8 cellular contexts compared by ENCODE assay signal in the genomic region with DNA sequence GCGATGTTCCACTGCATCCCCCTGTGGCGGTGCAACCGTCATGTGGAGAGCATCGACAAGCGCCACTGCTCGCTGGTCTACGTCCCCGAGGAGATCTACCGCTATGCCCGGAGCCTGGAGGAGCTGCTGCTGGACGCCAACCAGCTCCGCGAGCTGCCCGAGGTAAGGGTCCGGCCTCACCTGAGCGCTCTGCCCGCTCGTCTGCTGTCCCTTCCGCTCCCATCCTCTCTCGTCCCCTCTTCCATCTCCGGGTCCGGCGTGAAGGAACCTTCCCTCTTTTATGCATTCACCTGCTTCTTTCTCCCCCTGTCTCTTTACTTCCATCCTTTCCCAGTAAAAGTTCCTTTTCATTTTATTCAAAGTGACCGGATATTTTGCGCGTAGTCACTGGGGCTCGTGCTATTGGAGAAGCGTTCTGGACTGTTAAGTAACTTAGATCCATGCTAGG. TPM values are rescaled to one million over a fixed set of nuclear protein-coding genes. Genes with fewer than 3 reads are reported as not detected.
A peak's percentile ranks its signal among the peaks of the same experiment; 100 is the strongest.
DNase-seq lines count a peak whose midpoint lies in the region; ATAC-seq and TF ChIP-seq lines count a peak whose summit lies in the region.

No MANE protein-coding gene starts in this region.

- no peak overlapping the region for H2AK5ac ChIP-seq in IMR-90 (ENCODE audit: low read depth, low read length)

- H4K5ac ChIP-seq in IMR-90 (ENCODE audit: low read depth, low read length): no peak overlapping the region

- H3K27ac Mint-ChIP-seq in activated naive CD8-positive, alpha-beta T cell: peak overlapping the region; percentile 51

- ATAC-seq in GM19025 (IDR thresholded peaks at IDR 0.05; ENCODE audit: low read depth, unreplicated experiment): peak; percentile 11
- peak; percentile 15 for ATAC-seq in IMR-90 (ENCODE audit: low read depth)
- no peak for ATAC-seq in HG03025 (IDR thresholded peaks at IDR 0.05; ENCODE audit: low FRiP score, unreplicated experiment)

- peaks cover 49% of the 10 kb centered on the region for H3K79me2 ChIP-seq in smooth muscle cell (ENCODE audit: low read depth)

- H3K18ac ChIP-seq in IMR-90 (ENCODE audit: low read depth, low read length): no peak overlapping the region

- H3K9ac ChIP-seq in IMR-90 (ENCODE audit: low read depth, low read length) (peak overlapping the region; percentile 59), iPS-18a (ENCODE audit: low read length) (peak overlapping the region; percentile 65), smooth muscle cell (ENCODE audit: low read depth) (peak overlapping the region; percentile 48)

- no TSS peak for BruUV-seq in IMR-90 (replicated peaks; lab: Mats Ljungman, UMichigan)

- TF ChIP-seq CTCF in 22Rv1 (IDR thresholded peaks at IDR 0.05) (no peak), IMR-90 (conservative IDR thresholded peaks at IDR 0.05; ENCODE audit: low read depth, low read length) (no peak), smooth muscle cell (IDR thresholded peaks at IDR 0.05; ENCODE audit: borderline replicate concordance, insufficient read depth, poor library complexity, severe bottlenecking) (no peak)

- in situ Hi-C loops in IMR-90 (cut with MboI; ENCODE audit: low sequenced_read_pairs): loop anchor here (10.0 kb wide), 1 partner anchor 260 kb away; no protein-coding TSS in a partner anchor

- DNase-seq in IMR-90 (no peak), smooth muscle cell (lab: John Stamatoyannopoulos, UW; ENCODE audit: unreplicated experiment) (no peak), dedifferentiated amniotic fluid mesenchymal stem cell (ENCODE audit: extremely low spot score) (no peak)

- H2AFZ ChIP-seq in IMR-90 (replicated peaks; ENCODE audit: low read length, poor library complexity) (peak overlapping the region; percentile 98), smooth muscle cell (ENCODE audit: low read depth) (peak overlapping the region; percentile 94)

- peak overlapping the region; percentile 95 for H3K4me3 Mint-ChIP-seq in activated naive CD8-positive, alpha-beta T cell

- H2AK9ac ChIP-seq in IMR-90 (replicated peaks; ENCODE audit: low read depth, low read length, poor library complexity): peak overlapping the region; percentile 74

- no peak for TF ChIP-seq POLR2A in IMR-90 (IDR thresholded peaks at IDR 0.05; ENCODE audit: low read depth, low read length)

- H3K4me3 ChIP-seq in IMR-90 (ENCODE audit: insufficient read depth, low read depth, low read length) (peak overlapping the region; percentile 82), iPS-18a (ENCODE audit: low read length) (peak overlapping the region; percentile 77), smooth muscle cell (peak overlapping the region; percentile 69)

- H2BK120ac ChIP-seq in IMR-90 (ENCODE audit: low read depth, low read length): peak overlapping the region; percentile 39

- CTCF ChIA-PET in IMR-90 (lab: Yijun Ruan, JAX): interaction anchor here (0.5 to 5.0 kb wide), 6 partner anchors 11 to 161 kb away, joined by 3 to 67 read pairs (median 3); no protein-coding TSS in a partner anchor

- H4K20me1 ChIP-seq in IMR-90 (ENCODE audit: insufficient read depth, low read length) (peaks cover 5% of the 10 kb centered on the region; the same call in 1 of the 2 replicates), smooth muscle cell (ENCODE audit: low read depth) (peaks cover 40% of the 10 kb centered on the region)

- H3K4me1 ChIP-seq in IMR-90 (ENCODE audit: control insufficient read depth, insufficient read depth, low read length) (peaks cover 8% of the 10 kb centered on the region), iPS-18a (ENCODE audit: control insufficient read depth, low read depth, low read length) (peaks cover 10% of the 10 kb centered on the region), smooth muscle cell (ENCODE audit: low read depth) (no peaks in the 10 kb centered on the region)

- no peak overlapping the region for H4K91ac ChIP-seq in IMR-90 (ENCODE audit: insufficient read depth, low read depth, low read length)

- H3F3A ChIP-seq in smooth muscle cell (ENCODE audit: low read depth): no peaks in the 10 kb centered on the region

- H3K56ac ChIP-seq in IMR-90 (ENCODE audit: extremely low read depth, insufficient read depth, low read length): no peak overlapping the region; the same call in 1 of the 2 replicates

- H3K4me2 ChIP-seq in IMR-90 (ENCODE audit: low read depth, low read length) (peak overlapping the region; percentile 98), smooth muscle cell (peak overlapping the region; percentile 87)

- no peak overlapping the region; the same call in 2 of the 3 replicates for H2BK15ac ChIP-seq in IMR-90 (ENCODE audit: low read depth, low read length)

- no peaks in the 10 kb centered on the region for H3K9me3 ChIP-seq in IMR-90 (ENCODE audit: control insufficient read depth, insufficient read depth, low read length)
- no peaks in the 10 kb centered on the region for H3K9me3 ChIP-seq in iPS-18a (ENCODE audit: control insufficient read depth, low read depth, low read length)
- no peaks in the 10 kb centered on the region for H3K9me3 ChIP-seq in smooth muscle cell (replicated peaks; ENCODE audit: low read depth)

- dilution Hi-C loops in IMR-90 (cut with HindIII; ENCODE audit: low sequenced_read_pairs, unreplicated experiment): no loop called here

- 0% methylated on average over 21 of the region's 28 CpGs; no CpG with 5 or more reads in 1 of the 2 experiments for WGBS in IMR-90 (ENCODE audit: extremely low coverage in 2 of 2, insufficient read length in 1 of 2), 2 experiments
- under 1% methylated on average over 19 of the region's 28 CpGs for WGBS in smooth muscle cell (ENCODE audit: low lambda C conversion rate)

- no peaks in the 10 kb centered on the region for H3K9me1 ChIP-seq in IMR-90 (ENCODE audit: insufficient read depth, low read length)

- peak overlapping the region; percentile 88; the same call in 1 of the 2 replicates for H3K23ac ChIP-seq in IMR-90 (ENCODE audit: low read depth, low read length)

- H3K4me1 Mint-ChIP-seq in activated naive CD8-positive, alpha-beta T cell (ENCODE audit: low read depth): peaks cover 23% of the 10 kb centered on the region

- no peak overlapping the region for H2BK20ac ChIP-seq in IMR-90 (ENCODE audit: low read depth, low read length)

- intact Hi-C loops in IMR-90 (cut with micrococcal nuclease): loop anchor here (10.0 kb wide), 1 partner anchor 130 kb away; no protein-coding TSS in a partner anchor

- H4K8ac ChIP-seq in IMR-90 (ENCODE audit: low read depth in 2 of 2, low read length in 2 of 2): peak overlapping the region in 1 of 2 experiments; percentile 71; a peak in 2 of 4 replicates

- TF ChIP-seq RAD21 in IMR-90 (IDR thresholded peaks at IDR 0.05; ENCODE audit: low read length): no peak

- H3K36me3 Mint-ChIP-seq in activated naive CD8-positive, alpha-beta T cell: no peaks in the 10 kb centered on the region

- peak overlapping the region; percentile 20 for H2BK5ac ChIP-seq in IMR-90 (ENCODE audit: low read depth, low read length, poor library complexity, severe bottlenecking)

- H3K27ac ChIP-seq in 22Rv1 (peak overlapping the region; percentile 81), IMR-90 (ENCODE audit: insufficient read depth, low read length) (peak overlapping the region; percentile 45; the same call in 1 of the 2 replicates), iPS-18a (ENCODE audit: low read length) (no peak overlapping the region), smooth muscle cell (ENCODE audit: low read depth) (peak overlapping the region; percentile 43)

- POLR2A ChIA-PET in IMR-90 (lab: Charles Lee; ENCODE audit: unreplicated experiment): no interaction called here

- H3K27me3 Mint-ChIP-seq in activated naive CD8-positive, alpha-beta T cell: peaks cover 14% of the 10 kb centered on the region

- H3K14ac ChIP-seq in IMR-90 (replicated peaks; ENCODE audit: low read depth, low read length): 0 out of 2 replicates have a peak overlapping the region, but pooled peaks have one; percentile 66

- no peaks in the 10 kb centered on the region for H3K27me3 ChIP-seq in IMR-90 (ENCODE audit: control insufficient read depth, insufficient read depth, low read length)
- H3K27me3 ChIP-seq in iPS-18a (ENCODE audit: control insufficient read depth, insufficient read depth, low read length): peaks cover 31% of the 10 kb centered on the region
- H3K27me3 ChIP-seq in smooth muscle cell (ENCODE audit: low read depth): no peaks in the 10 kb centered on the region

- H3K36me3 ChIP-seq in IMR-90 (ENCODE audit: control insufficient read depth, insufficient read depth, low read length) (no peaks in the 10 kb centered on the region), iPS-18a (ENCODE audit: control insufficient read depth, low read depth, low read length) (no peaks in the 10 kb centered on the region), smooth muscle cell (ENCODE audit: low read depth) (peaks cover 5% of the 10 kb centered on the region)

- H3K79me1 ChIP-seq in IMR-90 (ENCODE audit: low read depth in 1 of 2, low read length in 2 of 2): peaks cover 21 to 35% of the 10 kb centered on the region in 2 experiments

- H3K4ac ChIP-seq in IMR-90 (ENCODE audit: low read depth, low read length): peak overlapping the region; percentile 63

- no peaks in the 10 kb centered on the region for H3K9me3 Mint-ChIP-seq in activated naive CD8-positive, alpha-beta T cell (ENCODE audit: low read depth)

TF ChIP-seq in IMR-90, 13 proteins besides CTCF, POLR2A, EP300 and RAD21 (continues in another document):
- TF ChIP-seq, protein P1, sequence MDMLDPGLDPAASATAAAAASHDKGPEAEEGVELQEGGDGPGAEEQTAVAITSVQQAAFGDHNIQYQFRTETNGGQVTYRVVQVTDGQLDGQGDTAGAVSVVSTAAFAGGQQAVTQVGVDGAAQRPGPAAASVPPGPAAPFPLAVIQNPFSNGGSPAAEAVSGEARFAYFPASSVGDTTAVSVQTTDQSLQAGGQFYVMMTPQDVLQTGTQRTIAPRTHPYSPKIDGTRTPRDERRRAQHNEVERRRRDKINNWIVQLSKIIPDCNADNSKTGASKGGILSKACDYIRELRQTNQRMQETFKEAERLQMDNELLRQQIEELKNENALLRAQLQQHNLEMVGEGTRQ (IDR thresholded peaks at IDR 0.05; ENCODE audit: low read depth, low read length): no peak
- TF ChIP-seq RCOR1 (IDR thresholded peaks at IDR 0.05; ENCODE audit: insufficient replicate concordance, low read length) (no peak), FOS (IDR thresholded peaks at IDR 0.05; ENCODE audit: low read depth, low read length) (no peak), CEBPB (IDR thresholded peaks at IDR 0.05; ENCODE audit: low read depth, low read length) (no peak), CHD1 (IDR thresholded peaks at IDR 0.05; ENCODE audit: low read depth, low read length) (no peak), MAZ (IDR thresholded peaks at IDR 0.05; ENCODE audit: borderline replicate concordance, low read depth, low read length) (no peak), RFX5 (IDR thresholded peaks at IDR 0.05; ENCODE audit: low read depth, low read length) (no peak), NFE2L2 (IDR thresholded peaks at IDR 0.05; ENCODE audit: low read depth, low read length) (no peak)

RNA-seq across cellular contexts. Expression of a gene that starts 0.5 kb away (rescaled TPM):
- 6.1 and 6.7 TPM in 2 replicates for total RNA-seq in IMR-90 (2012; rRNA removed)
- polyA plus RNA-seq in IMR-90 (2012; rRNA removed): 4.3 and 5.1 TPM in 2 replicates
- polyA plus RNA-seq in IMR-90 (2012; cell fraction: cytosol; rRNA removed): 3.1 and 3.6 TPM in 2 replicates
- polyA plus RNA-seq in IMR-90 (2012; cell fraction: nucleus; rRNA removed; ENCODE audit: low replicate concordance): 5.1 and 13.1 TPM in 2 replicates
- 19.9 and 24.0 TPM in 2 replicates for total RNA-seq in smooth muscle cell
- 11.8 and 14.6 TPM in 2 replicates for polyA plus RNA-seq in smooth muscle cell
